In the genomic region with DNA sequence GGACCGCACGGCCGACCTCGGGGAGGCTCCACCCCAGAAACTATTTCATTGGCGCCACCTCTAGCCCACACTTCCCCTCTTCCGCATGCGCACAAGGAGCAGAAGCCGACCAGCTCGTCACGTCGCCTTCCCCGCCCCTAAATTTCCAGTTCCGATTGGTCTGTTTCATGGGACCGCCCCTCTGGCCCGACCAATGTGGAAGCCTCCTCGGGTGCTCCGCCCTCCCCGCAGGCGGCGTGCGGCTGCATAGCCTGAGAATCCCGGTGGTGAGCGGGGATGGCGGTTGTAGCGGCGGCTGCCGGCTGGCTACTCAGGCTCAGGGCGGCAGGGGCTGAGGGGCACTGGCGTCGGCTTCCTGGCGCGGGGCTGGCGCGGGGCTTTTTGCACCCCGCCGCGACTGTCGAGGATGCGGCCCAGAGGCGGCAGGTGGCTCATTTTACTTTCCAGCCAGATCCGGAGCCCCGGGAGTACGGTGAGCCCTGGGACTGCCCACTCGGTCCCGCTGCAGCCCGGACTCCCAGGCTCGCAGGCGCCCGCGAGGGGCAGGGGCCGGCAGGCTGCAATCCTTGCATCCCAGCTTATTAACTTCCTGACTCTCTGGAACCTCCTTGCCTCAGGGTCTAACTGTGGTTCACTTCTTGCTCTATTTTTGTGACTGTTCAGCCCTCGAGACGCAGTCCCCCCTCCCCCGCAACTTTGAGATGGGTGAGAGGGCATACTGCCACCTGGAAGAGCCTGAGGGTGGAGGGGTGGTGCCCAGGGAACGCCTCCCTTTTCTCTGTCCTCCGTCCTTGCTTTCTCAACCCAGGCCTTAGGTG, we compare ENCODE assay signal across 8 cellular contexts. TPM values are rescaled to one million over a fixed set of nuclear protein-coding genes. Genes with fewer than 3 reads are reported as not detected.
DNase-seq lines count a peak whose midpoint lies in the region; ATAC-seq, FAIRE-seq and TF ChIP-seq lines count a peak whose summit lies in the region.

Gene BCKDHB (plus strand): TSS at position 254 of the 818 bp plus-strand sequence. CDS start 23 bp downstream, at position 277.

- peak within 1 kb of the TSS; percentile 76 for H3K27ac ChIP-seq in 22Rv1

- peak; percentile 96 for FAIRE-seq in TTC549 (lab: Jason Lieb, UNC)

- H3K9me3 Mint-ChIP-seq in brain, result no peaks in the 10 kb centered on the region

- DNase-seq in NCI-H2107 treated with DMSO at 0.1 percent for 48 hours (lab: John Stamatoyannopoulos, UW; ENCODE audit: unreplicated experiment), result peak; percentile 94
- peak; percentile 81 for DNase-seq in iPS DF 19.7 (ENCODE audit: low read depth, low spot score)
- DNase-seq in sciatic nerve (ENCODE audit: low spot score), result peak; percentile 99

- TF ChIP-seq CTCF in 22Rv1 (IDR thresholded peaks at IDR 0.05), result no peak
- no peak for TF ChIP-seq CTCF in brain (conservative IDR thresholded peaks at IDR 0.05)

- H3K4me1 Mint-ChIP-seq in brain, result peaks cover 30% of the 10 kb centered on the region

- no peaks in the 10 kb centered on the region for H3K36me3 Mint-ChIP-seq in brain

- H3K27ac Mint-ChIP-seq in brain, result peak within 1 kb of the TSS; percentile 82 to 96 (median 91)

- ATAC-seq in GM18520 (IDR thresholded peaks at IDR 0.05; ENCODE audit: unreplicated experiment) (peak; percentile 97), HG03064 (IDR thresholded peaks at IDR 0.05; ENCODE audit: low read depth, unreplicated experiment) (peak; percentile 99), sciatic nerve (peak; percentile 100)

- intact Hi-C loops in sciatic nerve (cut with DNase I), result no loop called here

- H3K27me3 Mint-ChIP-seq in brain, result peaks cover 5% of the 10 kb centered on the region

- H3K4me3 Mint-ChIP-seq in brain, result peak within 1 kb of the TSS; percentile 92 to 99 (median 98)

RNA-seq across cellular contexts. Expression of gene BCKDHB, which starts in this region (rescaled TPM):
- 11.1 TPM for polyA plus RNA-seq in brain (ENCODE audit: insufficient read depth, low read depth, low replicate concordance)
- total RNA-seq in sciatic nerve, result 25.0 TPM

Comparison
In these comparisons a context has a peak if more than half of its experiments do, and no peak if none do; other contexts are left out.
1. Peak in every context shown above with its lines: DNase-seq, ATAC-seq and H3K27ac ChIP-seq.